In the genomic region with DNA sequence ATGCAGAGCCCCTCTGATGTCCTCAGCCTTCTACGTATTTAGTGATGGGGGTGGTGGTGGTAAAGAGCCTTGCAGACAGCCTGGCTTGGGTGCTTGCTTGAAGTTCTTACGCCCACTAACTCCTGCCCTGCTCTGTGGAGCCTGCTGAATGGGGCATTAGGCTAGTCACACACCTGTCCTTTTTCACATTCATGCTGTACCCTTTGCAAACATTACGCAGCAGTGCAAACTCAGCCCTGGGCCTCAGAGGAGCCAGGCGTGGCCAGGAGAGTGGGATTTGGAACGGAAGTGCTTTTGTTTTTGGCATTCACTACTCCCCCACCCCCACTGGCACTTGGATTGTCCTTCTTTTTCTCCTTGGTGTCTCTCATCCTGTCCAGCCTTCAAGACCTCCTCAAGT, we compare ENCODE assay signal across 1 cellular context.
TF ChIP-seq lines count a peak whose summit lies in the region.

No MANE protein-coding gene starts in this region.

TF ChIP-seq in SK-N-SH treated with all-trans-retinoic acid at 6 μM for 48 hours, 23 proteins besides CTCF, POLR2A, EP300 and RAD21 (continued from another document):
- TF ChIP-seq TOX (CRISPR knock-in tag; IDR thresholded peaks at IDR 0.05; ENCODE audit: borderline replicate concordance) = no peak
TF ChIP-seq in SK-N-SH treated with all-trans-retinoic acid at 6 μM for 48 hours: peak in this region for 0.
